In genomic region chr17:40352044-40352778, GRCh38 we compare ENCODE assay signal across 14 cellular contexts. TPM values are rescaled to one million over a fixed set of nuclear protein-coding genes. Genes with fewer than 3 reads are reported as not detected.
A peak's percentile ranks its signal among the peaks of the same experiment; 100 is the strongest.
DNase-seq lines count a peak whose midpoint lies in the region; ATAC-seq and TF ChIP-seq lines count a peak whose summit lies in the region.
"Had no signal": no experiment of that assay in that cellular context is flagged by ENCODE, and none has a peak within 500 bp of the region (broad histone marks: within the 10 kb centered on the region; RNA-seq: fewer than 3 reads in every experiment).

No MANE protein-coding gene starts in this region.

- H3K4me1 ChIP-seq in BLaER1 treated with 17β-estradiol and CSF1 and Interleukin-3, amounts not matched to agents 10 nM and 100 nM, result peaks cover 67 to 82% (median 75%) of the 10 kb centered on the region in 10 experiments
- H3K4me1 ChIP-seq in IMR-90 (ENCODE audit: control insufficient read depth, insufficient read depth, low read length), result peaks cover 25% of the 10 kb centered on the region
- no peaks in the 10 kb centered on the region for H3K4me1 ChIP-seq in endodermal cell (ENCODE audit: control insufficient read depth, insufficient read depth, low read length)
- peaks cover 37% of the 10 kb centered on the region for H3K4me1 ChIP-seq in neural progenitor cell

- H3K4me1 Mint-ChIP-seq in endodermal cell (peaks cover 28% of the 10 kb centered on the region), neural progenitor cell (peaks cover 58% of the 10 kb centered on the region)

- H3K56ac ChIP-seq in IMR-90 (ENCODE audit: extremely low read depth, insufficient read depth, low read length), result no peak overlapping the region

- no peak overlapping the region for H3K27ac Mint-ChIP-seq in endodermal cell
- peak overlapping the region; percentile 21 for H3K27ac Mint-ChIP-seq in neural progenitor cell

- no peak overlapping the region for H3K18ac ChIP-seq in IMR-90 (ENCODE audit: low read depth, low read length)

- H3K36me3 ChIP-seq in BLaER1 treated with 17β-estradiol and CSF1 and Interleukin-3, amounts not matched to agents 10 nM and 100 nM, result peaks cover 37 to 88% (median 58%) of the 10 kb centered on the region in 11 experiments
- H3K36me3 ChIP-seq in IMR-90 (ENCODE audit: control insufficient read depth, insufficient read depth, low read length) (peaks cover 63% of the 10 kb centered on the region), endodermal cell (ENCODE audit: control insufficient read depth, insufficient read depth, low read length) (peaks cover 54% of the 10 kb centered on the region), neural progenitor cell (no peaks in the 10 kb centered on the region)

- H3K14ac ChIP-seq in IMR-90 (replicated peaks; ENCODE audit: low read depth, low read length), result no peak overlapping the region

- H3F3A ChIP-seq in neural progenitor cell (ENCODE audit: low read depth), result peaks cover 8% of the 10 kb centered on the region

- no peaks in the 10 kb centered on the region for H3K27me3 ChIP-seq in BLaER1 treated with 17β-estradiol and CSF1 and Interleukin-3, amounts not matched to agents 10 nM and 100 nM
- H3K27me3 ChIP-seq in IMR-90 (ENCODE audit: control insufficient read depth, insufficient read depth, low read length), result no peaks in the 10 kb centered on the region
- H3K27me3 ChIP-seq in endodermal cell (ENCODE audit: control insufficient read depth, insufficient read depth, low read length, poor library complexity, severe bottlenecking), result no peaks in the 10 kb centered on the region
- no peaks in the 10 kb centered on the region for H3K27me3 ChIP-seq in neural progenitor cell
- H3K27me3 ChIP-seq: stomach had no signal

- no peaks in the 10 kb centered on the region for H3K79me2 ChIP-seq in neural progenitor cell (ENCODE audit: low read depth)

- H3K4me3 ChIP-seq in BLaER1 treated with 17β-estradiol and CSF1 and Interleukin-3, amounts not matched to agents 10 nM and 100 nM, result peak overlapping the region in 7 of 10 experiments; percentile 7 to 35 (median 16); a peak in 8 of 20 replicates
- H3K4me3 ChIP-seq in IMR-90 (ENCODE audit: insufficient read depth, low read depth, low read length) (no peak overlapping the region), endodermal cell (ENCODE audit: low read length) (no peak overlapping the region), neural progenitor cell (no peak overlapping the region)
- H3K4me3 ChIP-seq: coronary artery, HAP-1, stomach had no signal

- no peak overlapping the region for H2BK20ac ChIP-seq in IMR-90 (ENCODE audit: low read depth, low read length)

- peak overlapping the region; percentile 68 to 100 (median 99) for H3K4me2 ChIP-seq in BLaER1 treated with 17β-estradiol and CSF1 and Interleukin-3, amounts not matched to agents 10 nM and 100 nM
- H3K4me2 ChIP-seq in IMR-90 (ENCODE audit: low read depth, low read length), result no peak overlapping the region
- peak overlapping the region; percentile 76 for H3K4me2 ChIP-seq in neural progenitor cell

- H3K79me1 ChIP-seq in IMR-90 (ENCODE audit: low read depth in 1 of 2, low read length in 2 of 2), result peaks cover 28 to 71% of the 10 kb centered on the region in 2 experiments

- intact Hi-C loops in IMR-90 (cut with micrococcal nuclease), result no loop called here

- DNase-seq in IMR-90 (no peak), endodermal cell (peak; percentile 44), neural progenitor cell (ENCODE audit: low spot score) (no peak), NCI-H2029 (lab: John Stamatoyannopoulos, UW) (no peak), NCI-H2227 treated with DMSO at 0.1 percent for 48 hours (lab: John Stamatoyannopoulos, UW) (no peak), nucleus accumbens (lab: John Stamatoyannopoulos, UW) (no peak)
- DNase-seq: activated CD8-positive, alpha-beta memory T cell treated with anti-CD3 and anti-CD28 coated beads, Interleukin-2, amount 10 ng/mL, durations not matched to agents 7 days and 5 days; midbrain; NCI-H526; stomach had no signal

- no peak overlapping the region for H4K5ac ChIP-seq in IMR-90 (ENCODE audit: low read depth, low read length)

- H4K20me1 ChIP-seq in BLaER1 treated with 17β-estradiol and CSF1 and Interleukin-3, amounts not matched to agents 10 nM and 100 nM, result peaks cover 24 to 91% (median 50%) of the 10 kb centered on the region in 11 experiments; a peak in 15 of 22 replicates
- H4K20me1 ChIP-seq in IMR-90 (ENCODE audit: insufficient read depth, low read length), result peaks cover 53% of the 10 kb centered on the region
- H4K20me1 ChIP-seq in neural progenitor cell (ENCODE audit: low read depth), result peaks cover 37% of the 10 kb centered on the region

- H3K27ac ChIP-seq in BLaER1 treated with 17β-estradiol and CSF1 and Interleukin-3, amounts not matched to agents 10 nM and 100 nM, result peak overlapping the region in 9 of 11 experiments; percentile 7 to 72 (median 34); a peak in 16 of 22 replicates
- H3K27ac ChIP-seq in IMR-90 (ENCODE audit: insufficient read depth, low read length), result no peak overlapping the region
- H3K27ac ChIP-seq in endodermal cell (ENCODE audit: low read depth, low read length), result peak overlapping the region; percentile 97
- no peak overlapping the region for H3K27ac ChIP-seq in neural progenitor cell

- H3K4ac ChIP-seq in IMR-90 (ENCODE audit: low read depth, low read length), result no peak overlapping the region

- no peak overlapping the region for H4K91ac ChIP-seq in IMR-90 (ENCODE audit: insufficient read depth, low read depth, low read length)

- H3K9me3 Mint-ChIP-seq in endodermal cell (no peaks in the 10 kb centered on the region), neural progenitor cell (no peaks in the 10 kb centered on the region)

- H3K36me3 Mint-ChIP-seq in endodermal cell (ENCODE audit: low read depth) (peaks cover 43% of the 10 kb centered on the region), neural progenitor cell (peaks cover 14% of the 10 kb centered on the region)

- no peak for TF ChIP-seq RAD21 in IMR-90 (IDR thresholded peaks at IDR 0.05; ENCODE audit: low read length)

- no peak overlapping the region for H4K8ac ChIP-seq in IMR-90 (ENCODE audit: low read depth in 2 of 2, low read length in 2 of 2)

- H3K9ac ChIP-seq in BLaER1 treated with 17β-estradiol and CSF1 and Interleukin-3, amounts not matched to agents 10 nM and 100 nM, result peak overlapping the region in 10 of 11 experiments; percentile 2 to 72 (median 58); a peak in 17 of 22 replicates
- H3K9ac ChIP-seq in IMR-90 (ENCODE audit: low read depth, low read length), result no peak overlapping the region
- no peak overlapping the region for H3K9ac ChIP-seq in endodermal cell (ENCODE audit: extremely low read depth, low read length, poor library complexity, severe bottlenecking)
- H3K9ac ChIP-seq in neural progenitor cell, result no peak overlapping the region

- dilution Hi-C loops in IMR-90 (cut with HindIII; ENCODE audit: low sequenced_read_pairs, unreplicated experiment), result no loop called here

- 63% methylated on average over 2 of the region's 10 CpGs; no CpG with 5 or more reads in 1 of the 2 experiments for WGBS in IMR-90 (ENCODE audit: extremely low coverage in 2 of 2, insufficient read length in 1 of 2), 2 experiments
- WGBS in endodermal cell (ENCODE audit: insufficient coverage in 1 of 2, insufficient read length in 1 of 2), 2 experiments, result 83 to 89% methylated on average over 9 to 10 of the region's 10 CpGs

- in situ Hi-C loops in IMR-90 (cut with MboI; ENCODE audit: low sequenced_read_pairs), result loop anchor here (5.0 to 25.0 kb wide), 4 partner anchors 50 to 1310 kb away; partner anchors contain the start of genes KRT27, KRT28 and WIPF2

- no peak overlapping the region for H2BK5ac ChIP-seq in IMR-90 (ENCODE audit: low read depth, low read length, poor library complexity, severe bottlenecking)

- H3K9me3 ChIP-seq in BLaER1 treated with 17β-estradiol and CSF1 and Interleukin-3, amounts not matched to agents 10 nM and 100 nM (replicated peaks in 1 of 11), result no peaks in the 10 kb centered on the region
- H3K9me3 ChIP-seq in IMR-90 (ENCODE audit: control insufficient read depth, insufficient read depth, low read length), result no peaks in the 10 kb centered on the region
- no peaks in the 10 kb centered on the region for H3K9me3 ChIP-seq in endodermal cell (ENCODE audit: control insufficient read depth, low read length)
- no peaks in the 10 kb centered on the region for H3K9me3 ChIP-seq in neural progenitor cell (ENCODE audit: low read depth)
- H3K9me3 ChIP-seq: HAP-1, stomach had no signal

- H2AK5ac ChIP-seq in IMR-90 (ENCODE audit: low read depth, low read length), result no peak overlapping the region

- TF ChIP-seq POLR2A in IMR-90 (IDR thresholded peaks at IDR 0.05; ENCODE audit: low read depth, low read length), result no peak

- peak overlapping the region; percentile 56 for H2AFZ ChIP-seq in IMR-90 (replicated peaks; ENCODE audit: low read length, poor library complexity)
- no peak overlapping the region for H2AFZ ChIP-seq in neural progenitor cell (replicated peaks)

- H2BK120ac ChIP-seq in IMR-90 (ENCODE audit: low read depth, low read length), result no peak overlapping the region

- BruUV-seq in IMR-90 (replicated peaks; lab: Mats Ljungman, UMichigan), result no TSS peak

- no peaks in the 10 kb centered on the region for H3K27me3 Mint-ChIP-seq in endodermal cell (ENCODE audit: insufficient read depth)
- no peaks in the 10 kb centered on the region for H3K27me3 Mint-ChIP-seq in neural progenitor cell (ENCODE audit: insufficient read depth, low read depth)
- H3K27me3 Mint-ChIP-seq: activated CD8-positive, alpha-beta memory T cell treated with anti-CD3 and anti-CD28 coated beads, Interleukin-2, amount 10 ng/mL, durations not matched to agents 7 days and 5 days had no signal

- no peak for ATAC-seq in IMR-90 (ENCODE audit: low read depth)
- ATAC-seq in GM21825 (IDR thresholded peaks at IDR 0.05; ENCODE audit: unreplicated experiment), result no peak
- ATAC-seq: activated CD8-positive, alpha-beta memory T cell treated with anti-CD3 and anti-CD28 coated beads, Interleukin-2, amount 10 ng/mL, durations not matched to agents 7 days and 5 days had no signal

- no peak overlapping the region for H3K4me3 Mint-ChIP-seq in endodermal cell
- H3K4me3 Mint-ChIP-seq in neural progenitor cell, result peak overlapping the region; percentile 55
- H3K4me3 Mint-ChIP-seq: activated CD8-positive, alpha-beta memory T cell treated with anti-CD3 and anti-CD28 coated beads, Interleukin-2, amount 10 ng/mL, durations not matched to agents 7 days and 5 days had no signal

- H2AK9ac ChIP-seq in IMR-90 (replicated peaks; ENCODE audit: low read depth, low read length, poor library complexity), result no peak overlapping the region

- no peak overlapping the region for H2BK15ac ChIP-seq in IMR-90 (ENCODE audit: low read depth, low read length)

- no peak for TF ChIP-seq CTCF in IMR-90 (conservative IDR thresholded peaks at IDR 0.05; ENCODE audit: low read depth, low read length)
- TF ChIP-seq CTCF in endodermal cell (conservative IDR thresholded peaks at IDR 0.05), result no peak
- TF ChIP-seq CTCF in neural progenitor cell (IDR thresholded peaks at IDR 0.05), result no peak

- no peak overlapping the region for H3K23ac ChIP-seq in IMR-90 (ENCODE audit: low read depth, low read length)

- POLR2A ChIA-PET in IMR-90 (lab: Charles Lee; ENCODE audit: unreplicated experiment), result interaction anchor here (0.6 kb wide), 1 partner anchor 46 kb away, joined by 3 read pairs; no protein-coding TSS in a partner anchor

- CTCF ChIA-PET in IMR-90 (lab: Yijun Ruan, JAX), result interaction anchor here (1.4 kb wide), 1 partner anchor 49 kb away, joined by 4 read pairs; no protein-coding TSS in a partner anchor

- H3K9me1 ChIP-seq in IMR-90 (ENCODE audit: insufficient read depth, low read length), result peaks cover 1% of the 10 kb centered on the region

RNA-seq across cellular contexts. Expression of gene GJD3, which starts 12.3 kb away (rescaled TPM):
- total RNA-seq in IMR-90 (2012; rRNA removed) (not detected in 2 replicates), endodermal cell (not detected), neural progenitor cell (ENCODE audit: low replicate concordance) (not detected in 2 replicates)
- 0.10 and 0.39 TPM in 2 replicates for polyA plus RNA-seq in IMR-90 (2012; rRNA removed)
- polyA plus RNA-seq in IMR-90 (2012; cell fraction: cytosol; rRNA removed), result 0.11 and 1.0 TPM in 2 replicates
- polyA plus RNA-seq in IMR-90 (2012; cell fraction: nucleus; rRNA removed; ENCODE audit: low replicate concordance), result 0.80 and 0.91 TPM in 2 replicates
- not detected for polyA plus RNA-seq in endodermal cell (2013, experiment 1 of 2)
- not detected for polyA plus RNA-seq in endodermal cell (2013, experiment 2 of 2)
- total RNA-seq: activated CD8-positive, alpha-beta memory T cell treated with anti-CD3 and anti-CD28 coated beads, Interleukin-2, amount 10 ng/mL, durations not matched to agents 7 days and 5 days had no signal
- polyA plus RNA-seq: stomach had no signal

RNA-seq across cellular contexts. Expression of gene RARA, which starts 43.2 kb away (rescaled TPM):
- total RNA-seq in IMR-90 (2012; rRNA removed) (7.2 and 9.0 TPM in 2 replicates), endodermal cell (10 to 100 TPM; 22.7 to 27.6 TPM), neural progenitor cell (ENCODE audit: low replicate concordance) (9.0 and 9.4 TPM in 2 replicates)
- polyA plus RNA-seq in IMR-90 (2012; rRNA removed), result 12.7 and 13.6 TPM in 2 replicates
- 11.3 and 18.9 TPM in 2 replicates for polyA plus RNA-seq in IMR-90 (2012; cell fraction: cytosol; rRNA removed)
- polyA plus RNA-seq in IMR-90 (2012; cell fraction: nucleus; rRNA removed; ENCODE audit: low replicate concordance), result 11.5 and 14.7 TPM in 2 replicates
- polyA plus RNA-seq in endodermal cell (2013, experiment 1 of 2), result 51.2 TPM
- 49.4 TPM for polyA plus RNA-seq in endodermal cell (2013, experiment 2 of 2)

Comparison
In these comparisons a context has a peak if more than half of its experiments do, and no peak if none do; other contexts are left out.
1. H3K27ac ChIP-seq: peak in BLaER1 treated with 17β-estradiol and CSF1 and Interleukin-3, amounts not matched to agents 10 nM and 100 nM (9 of 11) and endodermal cell (single experiment); none in IMR-90 (single experiment) and neural progenitor cell (single experiment).
2. H3K4me3 ChIP-seq: peak in BLaER1 treated with 17β-estradiol and CSF1 and Interleukin-3, amounts not matched to agents 10 nM and 100 nM (7 of 10); none in IMR-90 (single experiment), endodermal cell (single experiment) and neural progenitor cell (single experiment).
3. H3K9ac ChIP-seq: peak in BLaER1 treated with 17β-estradiol and CSF1 and Interleukin-3, amounts not matched to agents 10 nM and 100 nM (10 of 11); none in IMR-90 (single experiment), endodermal cell (single experiment) and neural progenitor cell (single experiment).